8 cellular contexts compared by ENCODE assay signal in genomic region chr17:18363021-18363941, GRCh38. TPM values are rescaled to one million over a fixed set of nuclear protein-coding genes. Genes with fewer than 3 reads are reported as not detected.
DNase-seq lines count a peak whose midpoint lies in the region; ATAC-seq and TF ChIP-seq lines count a peak whose summit lies in the region.

Gene SHMT1, minus strand, starts transcription at chr17:18363550. Its CDS starts 7,569 bp downstream, at chr17:18355981.

- H3K27me3 ChIP-seq in CD4-positive, alpha-beta T cell (ENCODE audit: control insufficient read depth, insufficient read depth, low read length) = no peaks in the 10 kb centered on the region
- H3K27me3 ChIP-seq in dorsolateral prefrontal cortex = no peaks in the 10 kb centered on the region

- H3K27me3 Mint-ChIP-seq in CD4-positive, alpha-beta T cell = no peaks in the 10 kb centered on the region
- no peaks in the 10 kb centered on the region for H3K27me3 Mint-ChIP-seq in activated CD4-positive, alpha-beta memory T cell treated with anti-CD3 and anti-CD28 coated beads, Interleukin-2, amount 10 ng/mL, durations not matched to agents 7 days and 5 days

- DNase-seq in CD4-positive, alpha-beta T cell = peak; percentile 77 to 91 (median 86)
- DNase-seq in NCI-H82 treated with DMSO at 0.1 percent for 48 hours (lab: John Stamatoyannopoulos, UW; ENCODE audit: unreplicated experiment) = peak; percentile 87
- peak; percentile 94 for DNase-seq in activated CD4-positive, alpha-beta memory T cell treated with anti-CD3 and anti-CD28 coated beads, Interleukin-2, amount 10 ng/mL, durations not matched to agents 7 days and 5 days
- peak; percentile 91 to 98 (median 94) for DNase-seq in dorsolateral prefrontal cortex
- DNase-seq in lower leg skin (ENCODE audit: low spot score in 2 of 2) = peak; percentile 95 to 99
- DNase-seq in stimulated activated CD4-positive, alpha-beta T cell treated with anti-CD3 and anti-CD28 coated beads, Interleukin-4, amount 100 ng/mL, for 4 hours = peak; percentile 86 to 90

- POLR2A ChIA-PET in CD4-positive, alpha-beta T cell (lab: Charles Lee) = interaction anchor here (0.6 to 2.2 kb wide), 4 partner anchors 31 to 890 kb away, joined by 3 to 8 read pairs (median 3); partner anchors contain the start of genes SMCR8 and TOP3A
- POLR2A ChIA-PET in activated CD4-positive, alpha-beta memory T cell treated with anti-CD3 and anti-CD28 coated beads, Interleukin-2, amount 10 ng/mL, durations not matched to agents 7 days and 5 days (lab: Charles Lee) = interaction anchor here (1.0 to 1.8 kb wide), 8 partner anchors 15 to 701 kb away, joined by 3 to 4 read pairs (median 3); no protein-coding TSS in a partner anchor

- H3K4me3 Mint-ChIP-seq in CD4-positive, alpha-beta T cell = peak within 1 kb of the TSS; percentile 97
- peak within 1 kb of the TSS; percentile 94 for H3K4me3 Mint-ChIP-seq in activated CD4-positive, alpha-beta memory T cell treated with anti-CD3 and anti-CD28 coated beads, Interleukin-2, amount 10 ng/mL, durations not matched to agents 7 days and 5 days

- CTCF ChIA-PET in CD4-positive, alpha-beta T cell (lab: Charles Lee) = interaction anchor here (0.9 to 1.2 kb wide), 2 partner anchors 10 to 43 kb away, joined by 3 read pairs; no protein-coding TSS in a partner anchor
- CTCF ChIA-PET in activated CD4-positive, alpha-beta memory T cell treated with anti-CD3 and anti-CD28 coated beads, Interleukin-2, amount 10 ng/mL, durations not matched to agents 7 days and 5 days (lab: Charles Lee) = interaction anchor here (0.6 to 1.0 kb wide), 3 partner anchors 9 to 333 kb away, joined by 3 read pairs; no protein-coding TSS in a partner anchor

- H3K4me3 ChIP-seq in dorsolateral prefrontal cortex (peak within 1 kb of the TSS; percentile 69 to 100 (median 92)), lower leg skin (ENCODE audit: low read depth, poor library complexity, severe bottlenecking) (peak within 1 kb of the TSS; percentile 72)

- no peak for TF ChIP-seq POLR2A in lower leg skin (IDR thresholded peaks at IDR 0.05)

- TF ChIP-seq CTCF in CD4-positive, alpha-beta T cell (IDR thresholded peaks at IDR 0.05) = no peak
- TF ChIP-seq CTCF in dorsolateral prefrontal cortex (IDR thresholded peaks at IDR 0.05 in 54 of 56, conservative IDR thresholded peaks at IDR 0.05 in 2 of 56; ENCODE audit: low read depth in 1 of 56, partially characterized antibody in 56 of 56) (peak in 26 of 56 donors; percentile 2 to 52 (median 18)), lower leg skin (IDR thresholded peaks at IDR 0.05) (no peak)

- intact Hi-C loops in CD4-positive, alpha-beta T cell (cut with DNase I, micrococcal nuclease) = loop anchor here in 1 of 2 experiments (1.0 to 2.0 kb wide), 2 partner anchors 48 to 102 kb away; partner anchors contain the start of genes MIEF2 and SMCR8
- intact Hi-C loops in dorsolateral prefrontal cortex (cut with DNase I) = loop anchor here (2.0 to 10.0 kb wide), 4 partner anchors 48 to 538 kb away; partner anchors contain the start of genes SMCR8 (in 1 of the 2) and TOP3A (in 1 of the 2)
- intact Hi-C loops in lower leg skin (cut with DNase I; ENCODE audit: low total_unique reads) = no loop called here

- H3K9me3 ChIP-seq in CD4-positive, alpha-beta T cell (ENCODE audit: control insufficient read depth, low read length) = no peaks in the 10 kb centered on the region

- no peak within 1 kb of the TSS for H3K27ac ChIP-seq in CD4-positive, alpha-beta T cell (ENCODE audit: low read depth, low read length)
- peak within 1 kb of the TSS; percentile 43 to 97 (median 91) for H3K27ac ChIP-seq in dorsolateral prefrontal cortex

- peak; percentile 100 for ATAC-seq in CD4-positive, alpha-beta T cell (ENCODE audit: poor library complexity)
- ATAC-seq in GM19397 (IDR thresholded peaks at IDR 0.05; ENCODE audit: unreplicated experiment) = peak; percentile 98
- ATAC-seq in HG03565 (IDR thresholded peaks at IDR 0.05; ENCODE audit: unreplicated experiment) = peak; percentile 93

- peak within 1 kb of the TSS; percentile 79 for H3K27ac Mint-ChIP-seq in CD4-positive, alpha-beta T cell
- H3K27ac Mint-ChIP-seq in activated CD4-positive, alpha-beta memory T cell treated with anti-CD3 and anti-CD28 coated beads, Interleukin-2, amount 10 ng/mL, durations not matched to agents 7 days and 5 days = peak within 1 kb of the TSS; percentile 82

- no peaks in the 10 kb centered on the region for H3K9me3 Mint-ChIP-seq in CD4-positive, alpha-beta T cell
- no peaks in the 10 kb centered on the region for H3K9me3 Mint-ChIP-seq in activated CD4-positive, alpha-beta memory T cell treated with anti-CD3 and anti-CD28 coated beads, Interleukin-2, amount 10 ng/mL, durations not matched to agents 7 days and 5 days

- H3K36me3 Mint-ChIP-seq in CD4-positive, alpha-beta T cell (ENCODE audit: low read depth) = no peaks in the 10 kb centered on the region
- H3K36me3 Mint-ChIP-seq in activated CD4-positive, alpha-beta memory T cell treated with anti-CD3 and anti-CD28 coated beads, Interleukin-2, amount 10 ng/mL, durations not matched to agents 7 days and 5 days (ENCODE audit: low read depth) = peaks cover 14% of the 10 kb centered on the region

- WGBS in lower leg skin, 2 donors = 0 to 1% methylated on average over 22 to 37 of the region's 78 CpGs

- peaks cover 18% of the 10 kb centered on the region for H3K4me1 Mint-ChIP-seq in CD4-positive, alpha-beta T cell (ENCODE audit: low read depth)
- H3K4me1 Mint-ChIP-seq in activated CD4-positive, alpha-beta memory T cell treated with anti-CD3 and anti-CD28 coated beads, Interleukin-2, amount 10 ng/mL, durations not matched to agents 7 days and 5 days = peaks cover 30% of the 10 kb centered on the region

RNA-seq across cellular contexts. Expression of gene SHMT1, which starts in this region (rescaled TPM):
- 1 to 10 TPM; 5.6 to 7.1 TPM for total RNA-seq in CD4-positive, alpha-beta T cell
- 10 to 100 TPM; 38.1 to 41.1 TPM for total RNA-seq in activated CD4-positive, alpha-beta memory T cell treated with anti-CD3 and anti-CD28 coated beads, Interleukin-2, amount 10 ng/mL, durations not matched to agents 7 days and 5 days
- 10 to 100 TPM in 119 of 120 experiments, 1 to 10 TPM in 1; 8.0 to 77.4 (median 18.4) TPM for total RNA-seq in dorsolateral prefrontal cortex
- total RNA-seq in lower leg skin = 10 to 100 TPM; 49.2 to 63.8 (median 54.6) TPM
